Comparison of ENCODE assay signal across 15 cellular contexts in genomic region chr4:37717575-37717974, GRCh38. TPM values are rescaled to one million over a fixed set of nuclear protein-coding genes. Genes with fewer than 3 reads are reported as not detected.
DNase-seq lines count a peak whose midpoint lies in the region; TF ChIP-seq lines count a peak whose summit lies in the region.
"Had no signal": no experiment of that assay in that cellular context is flagged by ENCODE, and none has a peak within 500 bp of the region (broad histone marks: within the 10 kb centered on the region; RNA-seq: fewer than 3 reads in every experiment).

No MANE protein-coding gene starts in this region.

- no peaks in the 10 kb centered on the region for H3K79me2 ChIP-seq in fibroblast of lung (ENCODE audit: control insufficient read depth, insufficient read depth, low read length)

- no peaks in the 10 kb centered on the region for H3K9me3 Mint-ChIP-seq in CD8-positive, alpha-beta memory T cell
- H3K9me3 Mint-ChIP-seq: T-helper 2 cell treated with Interferon-gamma antibody and Interleukin-4, amounts not matched to agents 5 μg/mL and 100 μg/mL, for 36 hours had no signal

- H3K27me3 ChIP-seq in A673 (replicated peaks; ENCODE audit: insufficient read depth, low read depth, low read length, poor library complexity) (peaks cover 5% of the 10 kb centered on the region), fibroblast of lung (ENCODE audit: control insufficient read depth, insufficient read depth, low read length) (peaks cover 2% of the 10 kb centered on the region), tibial artery (no peaks in the 10 kb centered on the region)
- H3K27me3 ChIP-seq in CD8-positive, alpha-beta memory T cell (ENCODE audit: insufficient read depth, low read length, poor library complexity, severe bottlenecking), result peaks cover 4% of the 10 kb centered on the region
- H3K27me3 ChIP-seq: pancreas had no signal

- H3K36me3 ChIP-seq in A673 (ENCODE audit: insufficient read depth, low read length, poor library complexity, severe bottlenecking) (no peaks in the 10 kb centered on the region), fibroblast of lung (ENCODE audit: control insufficient read depth, insufficient read depth, low read length) (no peaks in the 10 kb centered on the region), tibial artery (no peaks in the 10 kb centered on the region)
- H3K36me3 ChIP-seq in CD8-positive, alpha-beta memory T cell (ENCODE audit: insufficient read depth, low read length), result no peaks in the 10 kb centered on the region
- H3K36me3 ChIP-seq: pancreas had no signal

- H3K4me1 Mint-ChIP-seq in CD8-positive, alpha-beta memory T cell, result peaks cover 2 to 8% (median 8%) of the 10 kb centered on the region in 3 donors

- no peaks in the 10 kb centered on the region for H3K36me3 Mint-ChIP-seq in CD8-positive, alpha-beta memory T cell
- H3K36me3 Mint-ChIP-seq: brain, CD14-positive monocyte had no signal

- no peaks in the 10 kb centered on the region for H3K9me3 ChIP-seq in A673 (ENCODE audit: low read depth, low read length, poor library complexity, severe bottlenecking)
- no peaks in the 10 kb centered on the region for H3K9me3 ChIP-seq in fibroblast of lung (ENCODE audit: control insufficient read depth, insufficient read depth, low read depth, low read length)
- H3K9me3 ChIP-seq in tibial artery, result no peaks in the 10 kb centered on the region
- no peaks in the 10 kb centered on the region for H3K9me3 ChIP-seq in CD8-positive, alpha-beta memory T cell (ENCODE audit: low read length)
- H3K9me3 ChIP-seq: pancreas had no signal

- H3K9ac ChIP-seq in fibroblast of lung (ENCODE audit: insufficient read depth, low read length), result no peak overlapping the region

- H3K27ac ChIP-seq in A673 (ENCODE audit: low read depth, low read length, poor library complexity, severe bottlenecking) (no peak overlapping the region), RWPE1 (peak overlapping the region; percentile 47; the same call in 1 of the 2 replicates), fibroblast of lung (ENCODE audit: insufficient read depth, low read length) (no peak overlapping the region), tibial artery (no peak overlapping the region)
- H3K27ac ChIP-seq in CD8-positive, alpha-beta memory T cell (ENCODE audit: low read depth, low read length), result no peak overlapping the region
- H3K27ac ChIP-seq: pancreas had no signal

- peak; percentile 15 for DNase-seq in A673 (ENCODE audit: low spot score)
- DNase-seq in GM04504 (ENCODE audit: low read depth), result peak; percentile 43
- DNase-seq in RWPE1 (ENCODE audit: low spot score), result peak; percentile 60
- DNase-seq in fibroblast of lung (ENCODE audit: low read depth in 2 of 2), result peak; percentile 77 to 84
- no peak for DNase-seq in tibial artery
- no peak for DNase-seq in CD8-positive, alpha-beta memory T cell
- DNase-seq in putamen (ENCODE audit: low spot score), result no peak
- DNase-seq in NCI-H2107 treated with DMSO at 0.1 percent for 48 hours (lab: John Stamatoyannopoulos, UW; ENCODE audit: unreplicated experiment), result no peak
- DNase-seq: activated CD8-positive, alpha-beta memory T cell treated with anti-CD3 and anti-CD28 coated beads, Interleukin-2, amount 10 ng/mL, durations not matched to agents 7 days and 5 days; NCI-H146; pancreas had no signal

- TF ChIP-seq CTCF in A673 (conservative IDR thresholded peaks at IDR 0.05; ENCODE audit: low read depth, low read length) (no peak), RWPE1 (conservative IDR thresholded peaks at IDR 0.05; ENCODE audit: low read depth) (no peak), fibroblast of lung (conservative IDR thresholded peaks at IDR 0.05 in 1 of 2, IDR thresholded peaks at IDR 0.05 in 1 of 2; ENCODE audit: low read depth in 1 of 2, low read length in 2 of 2) (no peak), tibial artery (IDR thresholded peaks at IDR 0.05) (no peak)

- no peaks in the 10 kb centered on the region for H4K20me1 ChIP-seq in fibroblast of lung (ENCODE audit: control insufficient read depth, extremely low read depth, insufficient read depth, low read length)

- H3K27ac Mint-ChIP-seq in CD8-positive, alpha-beta memory T cell, result no peak overlapping the region
- H3K27ac Mint-ChIP-seq: activated CD8-positive, alpha-beta memory T cell treated with anti-CD3 and anti-CD28 coated beads, Interleukin-2, amount 10 ng/mL, durations not matched to agents 7 days and 5 days; CD14-positive monocyte; T-helper 2 cell treated with Interferon-gamma antibody and Interleukin-4, amounts not matched to agents 5 μg/mL and 100 μg/mL, for 36 hours had no signal

- H3K4me2 ChIP-seq in fibroblast of lung (ENCODE audit: extremely low read depth, insufficient read depth, low read length), result no peak overlapping the region

- intact Hi-C loops in A673 (cut with micrococcal nuclease; ENCODE audit: unreplicated experiment), result no loop called here
- intact Hi-C loops in tibial artery (cut with DNase I; ENCODE audit: low total_unique reads), result no loop called here

- POLR2A ChIA-PET in A673 (lab: Charles Lee; ENCODE audit: low non-redundant PET), result no interaction called here
- POLR2A ChIA-PET in RWPE1 (lab: Yijun Ruan, JAX; ENCODE audit: low non-redundant PET), result no interaction called here
- POLR2A ChIA-PET in CD8-positive, alpha-beta memory T cell (lab: Charles Lee), result no interaction called here

- H3K4me3 ChIP-seq in A673 (ENCODE audit: low read depth, low read length, poor library complexity, severe bottlenecking), result no peak overlapping the region
- no peak overlapping the region for H3K4me3 ChIP-seq in fibroblast of lung (replicated peaks in 1 of 4; ENCODE audit: control extremely low read depth in 1 of 4, insufficient read depth in 1 of 4, low read depth in 3 of 4, low read length in 4 of 4)
- no peak overlapping the region for H3K4me3 ChIP-seq in tibial artery
- H3K4me3 ChIP-seq in CD8-positive, alpha-beta memory T cell (ENCODE audit: low read length), result no peak overlapping the region
- H3K4me3 ChIP-seq: lung, pancreas had no signal

- CTCF ChIA-PET in A673 (lab: Charles Lee) (no interaction called here), RWPE1 (lab: Yijun Ruan, JAX) (no interaction called here)
- CTCF ChIA-PET in CD8-positive, alpha-beta memory T cell (lab: Charles Lee), result no interaction called here

- peaks cover 7 to 22% of the 10 kb centered on the region in 2 donors for H3K27me3 Mint-ChIP-seq in CD8-positive, alpha-beta memory T cell
- H3K27me3 Mint-ChIP-seq: brain had no signal

- H3K4me3 Mint-ChIP-seq in CD8-positive, alpha-beta memory T cell, result no peak overlapping the region
- H3K4me3 Mint-ChIP-seq: activated CD8-positive, alpha-beta memory T cell treated with anti-CD3 and anti-CD28 coated beads, Interleukin-2, amount 10 ng/mL, durations not matched to agents 7 days and 5 days; brain; CD14-positive monocyte; T-helper 2 cell treated with Interferon-gamma antibody and Interleukin-4, amounts not matched to agents 5 μg/mL and 100 μg/mL, for 36 hours had no signal

- H2AFZ ChIP-seq in fibroblast of lung (ENCODE audit: low read length), result no peak overlapping the region

- H3K4me1 ChIP-seq in A673 (ENCODE audit: insufficient read depth, low read length, poor library complexity, severe bottlenecking) (no peaks in the 10 kb centered on the region), fibroblast of lung (ENCODE audit: control insufficient read depth, extremely low read depth, insufficient read depth, low read length) (no peaks in the 10 kb centered on the region), tibial artery (no peaks in the 10 kb centered on the region)
- peaks cover 2% of the 10 kb centered on the region for H3K4me1 ChIP-seq in CD8-positive, alpha-beta memory T cell (ENCODE audit: insufficient read depth, low read length)

- BruUV-seq in A673 (replicated peaks; lab: Mats Ljungman, UMichigan), result no TSS peak

RNA-seq across cellular contexts. Expression of gene RELL1, which starts 31.4 kb away (rescaled TPM):
- total RNA-seq in A673 (2021), result 6.0 and 7.2 TPM in 2 replicates
- 65.0 and 71.0 TPM in 2 replicates for total RNA-seq in fibroblast of lung
- polyA plus RNA-seq in fibroblast of lung, result 14.3 and 16.1 TPM in 2 replicates
- 7.0 and 9.0 TPM in 2 replicates for polyA plus RNA-seq in fibroblast of lung (2012)
- 12.2 and 21.0 TPM in 2 replicates for polyA minus RNA-seq in fibroblast of lung (ENCODE audit: low replicate concordance)
- 10 to 100 TPM; 19.9 to 21.4 TPM for total RNA-seq in CD8-positive, alpha-beta memory T cell
- 7.4 TPM for polyA plus RNA-seq in CD8-positive, alpha-beta memory T cell

Comparison
In these comparisons a context has a peak if more than half of its experiments do, and no peak if none do; other contexts are left out.
1. DNase-seq: peak in A673 (single experiment), GM04504 (single experiment), RWPE1 (single experiment) and fibroblast of lung (2 of 2); none in tibial artery (0 of 2), CD8-positive, alpha-beta memory T cell (0 of 5), putamen (single experiment) and NCI-H2107 treated with DMSO at 0.1 percent for 48 hours (single experiment).